Comparison of ENCODE assay signal across 11 cellular contexts in the genomic region with DNA sequence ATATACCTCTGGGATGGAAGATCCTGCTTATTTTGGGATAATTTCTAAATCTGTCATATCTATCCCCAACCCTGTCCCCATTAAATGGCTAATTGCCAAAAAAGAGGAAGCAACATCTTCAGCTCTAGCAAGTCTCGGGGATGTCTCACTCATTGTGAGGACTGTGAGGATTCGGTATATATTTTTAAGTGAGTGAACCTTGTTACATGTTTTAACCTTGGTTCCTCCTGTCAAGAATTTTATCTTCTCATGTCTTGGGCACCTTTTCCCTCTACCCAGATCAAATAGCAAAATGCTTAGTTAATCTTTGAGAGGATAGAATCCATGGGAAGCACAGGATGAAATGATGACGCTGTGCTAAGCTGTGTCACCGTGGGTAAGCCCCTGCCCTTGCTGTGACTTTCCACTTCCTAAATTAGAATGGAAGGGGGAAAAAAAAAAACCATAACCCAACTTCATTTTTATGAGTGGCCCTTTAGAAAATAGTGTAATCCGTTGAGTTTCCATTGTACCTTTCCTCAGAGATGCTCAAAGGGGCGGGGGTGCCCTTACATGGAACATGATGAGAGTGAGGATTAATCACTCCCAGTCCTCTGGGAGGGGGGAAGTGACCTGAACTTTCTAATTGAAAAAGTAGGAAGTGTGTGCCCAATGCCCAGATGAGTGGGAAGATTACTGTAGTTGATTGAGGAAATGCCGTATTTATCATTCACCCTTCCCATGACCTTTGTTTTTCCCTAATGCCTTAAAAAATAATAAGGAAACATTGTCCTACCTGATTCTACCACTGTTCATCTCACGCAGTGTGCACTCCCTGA. TPM values are rescaled to one million over a fixed set of nuclear protein-coding genes. Genes with fewer than 3 reads are reported as not detected.
DNase-seq lines count a peak whose midpoint lies in the region; ATAC-seq and TF ChIP-seq lines count a peak whose summit lies in the region.
"Had no signal": no experiment of that assay in that cellular context is flagged by ENCODE, and none has a peak within 500 bp of the region (broad histone marks: within the 10 kb centered on the region; RNA-seq: fewer than 3 reads in every experiment).

No MANE protein-coding gene starts in this region.

- H3K27me3 ChIP-seq in BLaER1 treated with 17β-estradiol and CSF1 and Interleukin-3, amounts not matched to agents 10 nM and 100 nM, result no peaks in the 10 kb centered on the region
- H3K27me3 ChIP-seq in DOHH2 (ENCODE audit: control insufficient read depth, low read length) (no peaks in the 10 kb centered on the region), SK-N-SH (ENCODE audit: insufficient read depth) (no peaks in the 10 kb centered on the region)
- H3K27me3 ChIP-seq: stomach had no signal

- H3K27me3 Mint-ChIP-seq in activated B cell treated with CpG ODN at 0.5 μM for 24 hours, result no peaks in the 10 kb centered on the region
- H3K27me3 Mint-ChIP-seq in mesothelial cell of epicardium (ENCODE audit: low read depth), result no peaks in the 10 kb centered on the region
- H3K27me3 Mint-ChIP-seq: effector memory CD8-positive, alpha-beta T cell had no signal

- POLR2A ChIA-PET in activated B cell treated with CpG ODN at 0.5 μM for 24 hours (lab: Charles Lee), result interaction anchor here (0.7 to 2.3 kb wide), 3 partner anchors 10 to 149 kb away, joined by 3 to 7 read pairs (median 4); no protein-coding TSS in a partner anchor
- POLR2A ChIA-PET in SK-N-SH (lab: Yijun Ruan, JAX), result no interaction called here

- peaks cover 89 to 100% (median 97%) of the 10 kb centered on the region in 11 experiments for H4K20me1 ChIP-seq in BLaER1 treated with 17β-estradiol and CSF1 and Interleukin-3, amounts not matched to agents 10 nM and 100 nM
- H4K20me1 ChIP-seq in DOHH2 (ENCODE audit: control insufficient read depth, insufficient read depth, low read depth, low read length) (peaks cover 53% of the 10 kb centered on the region), SK-N-SH (ENCODE audit: insufficient read depth) (peaks cover 36% of the 10 kb centered on the region)

- intact Hi-C loops in activated B cell treated with CpG ODN at 0.5 μM for 24 hours (cut with micrococcal nuclease), result loop anchor here (1.0 kb wide), 1 partner anchor 8 kb away; no protein-coding TSS in a partner anchor

- H3K36me3 Mint-ChIP-seq in activated B cell treated with CpG ODN at 0.5 μM for 24 hours (ENCODE audit: low read depth), result peaks cover 32% of the 10 kb centered on the region
- H3K36me3 Mint-ChIP-seq in mesothelial cell of epicardium, result peaks cover 10% of the 10 kb centered on the region

- CTCF ChIA-PET in activated B cell treated with CpG ODN at 0.5 μM for 24 hours (lab: Charles Lee) (interaction anchor here (1.1 to 1.2 kb wide), 2 partner anchors 12 to 104 kb away, joined by 3 to 4 read pairs; no protein-coding TSS in a partner anchor), SK-N-SH (lab: Yijun Ruan, JAX) (interaction anchor here (1.3 to 2.1 kb wide), 4 partner anchors 17 to 242 kb away, joined by 3 to 10 read pairs (median 6); no protein-coding TSS in a partner anchor)

- H3K27ac Mint-ChIP-seq in activated B cell treated with CpG ODN at 0.5 μM for 24 hours (peak overlapping the region; percentile 76), mesothelial cell of epicardium (peak overlapping the region; percentile 89)

- WGBS in SK-N-SH (ENCODE audit: low lambda C conversion rate), result 96% methylated on average over 8 of the region's 8 CpGs

- peaks cover 20 to 87% (median 44%) of the 10 kb centered on the region in 11 experiments for H3K36me3 ChIP-seq in BLaER1 treated with 17β-estradiol and CSF1 and Interleukin-3, amounts not matched to agents 10 nM and 100 nM
- H3K36me3 ChIP-seq in DOHH2 (ENCODE audit: control insufficient read depth, low read length) (peaks cover 92% of the 10 kb centered on the region), SK-N-SH (replicated peaks in 1 of 2; ENCODE audit: control insufficient read depth in 1 of 2, insufficient read depth in 2 of 2, low read length in 1 of 2) (peaks cover 19 to 20% of the 10 kb centered on the region in 2 experiments)

- H2AFZ ChIP-seq in SK-N-SH (ENCODE audit: low read depth), result no peak overlapping the region

- no peak for TF ChIP-seq EP300 in SK-N-SH (IDR thresholded peaks at IDR 0.05; ENCODE audit: borderline replicate concordance in 1 of 2, low read depth in 1 of 2, low read length in 1 of 2)

- peak overlapping the region in 3 of 11 experiments; percentile 15 to 48 (median 25); a peak in 4 of 22 replicates for H3K27ac ChIP-seq in BLaER1 treated with 17β-estradiol and CSF1 and Interleukin-3, amounts not matched to agents 10 nM and 100 nM
- H3K27ac ChIP-seq in DOHH2 (ENCODE audit: low read depth, low read length), result no peak overlapping the region
- no peak overlapping the region for H3K27ac ChIP-seq in SK-N-SH (ENCODE audit: low read depth in 2 of 2, low read length in 1 of 2)

- H3K9me2 ChIP-seq in DOHH2 (replicated peaks; ENCODE audit: control insufficient read depth, low read length) (no peaks in the 10 kb centered on the region), SK-N-SH (no peaks in the 10 kb centered on the region)

- no peaks in the 10 kb centered on the region for H3K9me3 ChIP-seq in BLaER1 treated with 17β-estradiol and CSF1 and Interleukin-3, amounts not matched to agents 10 nM and 100 nM (replicated peaks in 1 of 11)
- H3K9me3 ChIP-seq in DOHH2 (ENCODE audit: control insufficient read depth, insufficient read depth, low read length) (no peaks in the 10 kb centered on the region), SK-N-SH (no peaks in the 10 kb centered on the region)
- H3K9me3 ChIP-seq: stomach had no signal

- peak overlapping the region in 8 of 11 experiments; percentile 13 to 97 (median 66); a peak in 15 of 22 replicates for H3K4me2 ChIP-seq in BLaER1 treated with 17β-estradiol and CSF1 and Interleukin-3, amounts not matched to agents 10 nM and 100 nM
- peak overlapping the region; percentile 69 for H3K4me2 ChIP-seq in DOHH2 (ENCODE audit: low read length)
- no peak overlapping the region for H3K4me2 ChIP-seq in SK-N-SH

- TF ChIP-seq CTCF in DOHH2 (IDR thresholded peaks at IDR 0.05; ENCODE audit: low read depth, low read length, poor library complexity, severe bottlenecking) (no peak), activated B cell treated with CpG ODN at 0.5 μM for 24 hours (IDR thresholded peaks at IDR 0.05) (no peak), mesothelial cell of epicardium (IDR thresholded peaks at IDR 0.05; ENCODE audit: unreplicated experiment) (no peak), SK-N-SH (IDR thresholded peaks at IDR 0.05) (no peak)

- H3K4me1 ChIP-seq in BLaER1 treated with 17β-estradiol and CSF1 and Interleukin-3, amounts not matched to agents 10 nM and 100 nM, result peaks cover 21 to 82% (median 60%) of the 10 kb centered on the region in 10 experiments
- peaks cover 55% of the 10 kb centered on the region for H3K4me1 ChIP-seq in DOHH2 (ENCODE audit: control insufficient read depth, low read length)
- H3K4me1 ChIP-seq in SK-N-SH (ENCODE audit: control insufficient read depth in 1 of 2, insufficient read depth in 2 of 2, low read depth in 1 of 2, low read length in 1 of 2), result peaks cover 32 to 60% of the 10 kb centered on the region in 2 experiments

- H3K4me3 Mint-ChIP-seq in activated B cell treated with CpG ODN at 0.5 μM for 24 hours, result peak overlapping the region; percentile 9
- H3K4me3 Mint-ChIP-seq in mesothelial cell of epicardium, result no peak overlapping the region
- H3K4me3 Mint-ChIP-seq: effector memory CD8-positive, alpha-beta T cell had no signal

- DNase-seq in activated B cell treated with CpG ODN at 0.5 μM for 24 hours, result no peak
- no peak for DNase-seq in mesothelial cell of epicardium (ENCODE audit: low spot score in 2 of 2, unreplicated experiment in 2 of 2)
- no peak for DNase-seq in NCI-H2227 treated with DMSO at 0.1 percent for 48 hours (lab: John Stamatoyannopoulos, UW)
- no peak for DNase-seq in SK-N-SH
- DNase-seq in amniotic stem cell (lab: John Stamatoyannopoulos, UW), result no peak
- DNase-seq in SHP77 treated with DMSO at 0.1 percent for 48 hours (lab: John Stamatoyannopoulos, UW), result no peak
- DNase-seq: effector memory CD8-positive, alpha-beta T cell; NCI-H1694 treated with DMSO at 0.1 percent for 48 hours; stomach had no signal

- H3K79me2 ChIP-seq in DOHH2 (ENCODE audit: control insufficient read depth, low read length) (peaks cover 99% of the 10 kb centered on the region), SK-N-SH (ENCODE audit: insufficient read depth) (peaks cover 87% of the 10 kb centered on the region)

- H3K4me1 Mint-ChIP-seq in activated B cell treated with CpG ODN at 0.5 μM for 24 hours, result peaks cover 66% of the 10 kb centered on the region
- peaks cover 73% of the 10 kb centered on the region for H3K4me1 Mint-ChIP-seq in mesothelial cell of epicardium

- TF ChIP-seq RAD21 in SK-N-SH (IDR thresholded peaks at IDR 0.05; ENCODE audit: low read length), result no peak

- peaks cover 11% of the 10 kb centered on the region for H3F3A ChIP-seq in DOHH2 (ENCODE audit: control insufficient read depth, insufficient read depth)
- H3F3A ChIP-seq in SK-N-SH (replicated peaks; ENCODE audit: insufficient read depth), result peaks cover 29% of the 10 kb centered on the region

- no peak overlapping the region for H3K4me3 ChIP-seq in BLaER1 treated with 17β-estradiol and CSF1 and Interleukin-3, amounts not matched to agents 10 nM and 100 nM
- no peak overlapping the region for H3K4me3 ChIP-seq in DOHH2 (ENCODE audit: low read length)
- H3K4me3 ChIP-seq in SK-N-SH (ENCODE audit: low read depth in 2 of 2, low read length in 1 of 2), result no peak overlapping the region

- H3K9me3 Mint-ChIP-seq in activated B cell treated with CpG ODN at 0.5 μM for 24 hours (no peaks in the 10 kb centered on the region), mesothelial cell of epicardium (no peaks in the 10 kb centered on the region)
- H3K9me3 Mint-ChIP-seq: effector memory CD8-positive, alpha-beta T cell had no signal

- no peak overlapping the region; a peak in 1 of 22 replicates for H3K9ac ChIP-seq in BLaER1 treated with 17β-estradiol and CSF1 and Interleukin-3, amounts not matched to agents 10 nM and 100 nM
- no peak overlapping the region for H3K9ac ChIP-seq in SK-N-SH

- ATAC-seq in activated B cell treated with CpG ODN at 0.5 μM for 24 hours (ENCODE audit: low read depth), result no peak
- ATAC-seq: effector memory CD8-positive, alpha-beta T cell had no signal

TF ChIP-seq in SK-N-SH, 30 proteins besides CTCF, POLR2A, EP300 and RAD21:
- TF ChIP-seq TAF1 (IDR thresholded peaks at IDR 0.05; ENCODE audit: borderline replicate concordance, low read depth, low read length) (no peak), FOXJ3 (CRISPR knock-in tag; IDR thresholded peaks at IDR 0.05) (no peak), YY1 (IDR thresholded peaks at IDR 0.05; ENCODE audit: low read depth) (no peak), ELF1 (IDR thresholded peaks at IDR 0.05) (no peak)

RNA-seq across cellular contexts. Expression of gene ATP1A1, which starts 7.7 kb away (rescaled TPM):
- total RNA-seq in activated B cell treated with CpG ODN at 0.5 μM for 24 hours, result 139 and 151 TPM in 2 replicates
- total RNA-seq in mesothelial cell of epicardium, result 215 to 221 TPM (median 219 TPM) in 3 replicates
- 233 and 235 TPM in 2 replicates for polyA plus RNA-seq in SK-N-SH (2012; rRNA removed)
- polyA plus RNA-seq in SK-N-SH (2012; cell fraction: cytosol; rRNA removed), result 188 and 230 TPM in 2 replicates
- polyA plus RNA-seq in SK-N-SH (2012; cell fraction: nucleus; rRNA removed), result 183 and 211 TPM in 2 replicates
